13 cellular contexts compared by ENCODE assay signal in the genomic region with DNA sequence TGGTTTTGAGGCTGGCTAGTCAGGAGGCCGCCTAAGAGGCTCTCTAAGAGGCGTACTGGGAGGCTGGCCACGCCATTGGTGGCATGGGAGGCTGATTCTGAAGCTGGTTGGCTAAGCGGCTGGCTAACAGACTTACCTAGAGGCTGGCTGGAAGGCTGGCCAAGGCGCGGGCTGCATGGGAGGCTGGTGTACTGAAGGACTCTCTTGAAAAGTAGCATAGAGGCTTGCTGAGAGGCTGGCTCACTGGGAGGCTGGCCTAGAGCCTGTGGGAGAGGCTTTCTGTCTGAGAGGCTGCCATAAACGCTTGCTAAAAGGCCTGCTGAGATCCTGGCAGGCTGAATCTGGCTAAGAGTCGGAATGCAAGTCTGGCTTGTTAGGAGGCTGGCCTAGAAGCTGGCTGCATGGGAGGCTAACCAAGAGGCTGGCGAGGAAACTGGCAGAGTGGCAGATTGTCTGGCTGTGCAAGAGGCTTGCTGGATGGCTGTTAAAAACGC.
DNase-seq lines count a peak whose midpoint lies in the region; ATAC-seq and TF ChIP-seq lines count a peak whose summit lies in the region.
"Had no signal": no experiment of that assay in that cellular context is flagged by ENCODE, and none has a peak within 500 bp of the region (broad histone marks: within the 10 kb centered on the region; RNA-seq: fewer than 3 reads in every experiment).

No MANE protein-coding gene starts in this region.

- H3K27ac Mint-ChIP-seq in GM23338: no peak overlapping the region
- H3K27ac Mint-ChIP-seq: CD8-positive, alpha-beta T cell had no signal

- no peaks in the 10 kb centered on the region for H3K9me3 Mint-ChIP-seq in GM23338
- H3K9me3 Mint-ChIP-seq: CD8-positive, alpha-beta T cell had no signal

- no peaks in the 10 kb centered on the region for H3K79me1 ChIP-seq in mesendoderm (ENCODE audit: low read length)

- H3K56ac ChIP-seq in mesendoderm (ENCODE audit: low read length): no peak overlapping the region

- H3K27me3 Mint-ChIP-seq in GM23338 (ENCODE audit: insufficient read depth, low read depth, poor library complexity): peaks cover 3% of the 10 kb centered on the region

- no peak overlapping the region for H3K18ac ChIP-seq in mesendoderm (ENCODE audit: low read length)

- H3K36me3 ChIP-seq in mesendoderm (ENCODE audit: control insufficient read depth, insufficient read depth, low read length): no peaks in the 10 kb centered on the region
- H3K36me3 ChIP-seq in aorta (ENCODE audit: control insufficient read depth in 1 of 2, insufficient read depth in 2 of 2, low read length in 1 of 2): no peaks in the 10 kb centered on the region
- H3K36me3 ChIP-seq in GM23338 (ENCODE audit: insufficient read depth): no peaks in the 10 kb centered on the region

- H2BK15ac ChIP-seq in mesendoderm (replicated peaks; ENCODE audit: low read depth): no peak overlapping the region

- DNase-seq in NCI-H446 (lab: John Stamatoyannopoulos, UW) (peak; percentile 50 to 78), cerebellar cortex (ENCODE audit: low spot score) (peak; percentile 75), mesendoderm (peak; percentile 1), aorta (peak in 1 of 2 donors; percentile 63), GM23338 (ENCODE audit: low spot score) (no peak), HPDE6-E6E7 (ENCODE audit: extremely low spot score) (no peak)
- no peak for DNase-seq in activated CD4-positive, alpha-beta T cell treated with anti-CD3 and anti-CD28 coated beads for 1 hour
- DNase-seq: CD8-positive, alpha-beta T cell; NCI-H187 treated with DMSO at 0.1 percent for 48 hours; NCI-H69; NK-92 treated with Interleukin-12 subunit alpha and Interleukin-12 subunit beta, amount 100 ng/mL, for 24 hours had no signal

- H4K20me1 ChIP-seq in GM23338 (replicated peaks; ENCODE audit: insufficient read depth): no peaks in the 10 kb centered on the region

- no peak overlapping the region for H3K4me2 ChIP-seq in mesendoderm (ENCODE audit: low read length)
- no peak overlapping the region for H3K4me2 ChIP-seq in GM23338

- WGBS in mesendoderm (ENCODE audit: extremely low coverage, insufficient coverage, low lambda C conversion rate): no CpG with 5 or more reads among the region's 10 CpGs
- WGBS in aorta, 2 donors: 51 to 58% methylated on average over 10 of the region's 10 CpGs

- no peak overlapping the region for H2BK5ac ChIP-seq in mesendoderm (ENCODE audit: low read length)

- H3K9me2 ChIP-seq in GM23338 (ENCODE audit: insufficient read depth): no peaks in the 10 kb centered on the region

- H3K27ac ChIP-seq in mesendoderm (ENCODE audit: low read depth, low read length): no peak overlapping the region
- peak overlapping the region in 1 of 2 donors; percentile 49 for H3K27ac ChIP-seq in aorta (ENCODE audit: low read depth in 1 of 2, low read length in 2 of 2)
- no peak overlapping the region for H3K27ac ChIP-seq in GM23338 (ENCODE audit: low read depth)
- H3K27ac ChIP-seq: RWPE1 had no signal

- no peaks in the 10 kb centered on the region for H3K9me3 ChIP-seq in aorta (ENCODE audit: control insufficient read depth, low read length)

- TF ChIP-seq CTCF in GM23338 (conservative IDR thresholded peaks at IDR 0.05; ENCODE audit: low read depth in 2 of 2): no peak

- H3K4me3 Mint-ChIP-seq in GM23338: no peak overlapping the region
- H3K4me3 Mint-ChIP-seq: CD8-positive, alpha-beta T cell had no signal

- no peak overlapping the region for H4K8ac ChIP-seq in mesendoderm (ENCODE audit: low read depth, low read length)

- peak; percentile 79 for ATAC-seq in aorta (ENCODE audit: low FRiP score)
- ATAC-seq in GM23338: no peak
- ATAC-seq: CD8-positive, alpha-beta T cell; HepG2 had no signal

- no peak overlapping the region for H3K9ac ChIP-seq in mesendoderm (ENCODE audit: low read length)

- H3K4me1 ChIP-seq in mesendoderm (ENCODE audit: control insufficient read depth, low read depth, low read length): no peaks in the 10 kb centered on the region
- no peaks in the 10 kb centered on the region for H3K4me1 ChIP-seq in aorta (ENCODE audit: control insufficient read depth in 1 of 2, insufficient read depth in 2 of 2, low read length in 2 of 2)
- no peaks in the 10 kb centered on the region for H3K4me1 ChIP-seq in GM23338 (ENCODE audit: insufficient read depth)

- H3K27me3 ChIP-seq in mesendoderm (ENCODE audit: insufficient read depth, low read length, poor library complexity) (no peaks in the 10 kb centered on the region), aorta (ENCODE audit: control insufficient read depth in 1 of 2, insufficient read depth in 2 of 2, low read length in 1 of 2) (no peaks in the 10 kb centered on the region), GM23338 (ENCODE audit: insufficient read depth) (no peaks in the 10 kb centered on the region)

- H3K4me3 ChIP-seq in mesendoderm (ENCODE audit: low read length) (no peak overlapping the region), aorta (ENCODE audit: low read length in 2 of 2) (no peak overlapping the region), GM23338 (no peak overlapping the region)

- no peak overlapping the region for H3K4ac ChIP-seq in mesendoderm (ENCODE audit: low read depth, low read length)

- H3K79me2 ChIP-seq in mesendoderm (ENCODE audit: control insufficient read depth, insufficient read depth, low read length) (no peaks in the 10 kb centered on the region), GM23338 (replicated peaks; ENCODE audit: insufficient read depth) (no peaks in the 10 kb centered on the region)

- no peak overlapping the region for H2AK5ac ChIP-seq in mesendoderm (ENCODE audit: low read length)

- H2AFZ ChIP-seq in GM23338: no peak overlapping the region

- no peak overlapping the region for H4K5ac ChIP-seq in mesendoderm (ENCODE audit: low read length)

- H3K36me3 Mint-ChIP-seq in GM23338 (ENCODE audit: low read depth): no peaks in the 10 kb centered on the region
- H3K36me3 Mint-ChIP-seq: CD8-positive, alpha-beta T cell had no signal

- H2BK120ac ChIP-seq in mesendoderm (ENCODE audit: low read depth, low read length): no peak overlapping the region

- H3K4me1 Mint-ChIP-seq in GM23338: no peaks in the 10 kb centered on the region

- no peaks in the 10 kb centered on the region for H3F3A ChIP-seq in GM23338 (replicated peaks; ENCODE audit: low read depth)

- no peak overlapping the region for H3K23ac ChIP-seq in mesendoderm (ENCODE audit: low read length)

- intact Hi-C loops in aorta (cut with DNase I): no loop called here

TF ChIP-seq in GM23338, 12 proteins besides CTCF, POLR2A, EP300 and RAD21 (continues in another document):
- TF ChIP-seq, protein P1, sequence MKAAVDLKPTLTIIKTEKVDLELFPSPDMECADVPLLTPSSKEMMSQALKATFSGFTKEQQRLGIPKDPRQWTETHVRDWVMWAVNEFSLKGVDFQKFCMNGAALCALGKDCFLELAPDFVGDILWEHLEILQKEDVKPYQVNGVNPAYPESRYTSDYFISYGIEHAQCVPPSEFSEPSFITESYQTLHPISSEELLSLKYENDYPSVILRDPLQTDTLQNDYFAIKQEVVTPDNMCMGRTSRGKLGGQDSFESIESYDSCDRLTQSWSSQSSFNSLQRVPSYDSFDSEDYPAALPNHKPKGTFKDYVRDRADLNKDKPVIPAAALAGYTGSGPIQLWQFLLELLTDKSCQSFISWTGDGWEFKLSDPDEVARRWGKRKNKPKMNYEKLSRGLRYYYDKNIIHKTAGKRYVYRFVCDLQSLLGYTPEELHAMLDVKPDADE (IDR thresholded peaks at IDR 0.05): no peak
- TF ChIP-seq ZNF114 (CRISPR knock-in tag; IDR thresholded peaks at IDR 0.05): no peak
- TF ChIP-seq ZNF331 (CRISPR knock-in tag; IDR thresholded peaks at IDR 0.05; ENCODE audit: low read depth): no peak
- no peak for TF ChIP-seq EZH2 (IDR thresholded peaks at IDR 0.05; ENCODE audit: low read depth, unreplicated experiment)
- TF ChIP-seq EZH2phosphoT487 (IDR thresholded peaks at IDR 0.05; ENCODE audit: unreplicated experiment): no peak
- TF ChIP-seq POLR2AphosphoS5 (IDR thresholded peaks at IDR 0.05; ENCODE audit: low read depth): no peak
- no peak for TF ChIP-seq NANOG (IDR thresholded peaks at IDR 0.05; ENCODE audit: borderline replicate concordance)
- no peak for TF ChIP-seq CREB1 (CRISPR knock-in tag; IDR thresholded peaks at IDR 0.05; ENCODE audit: low read depth)
- TF ChIP-seq JUNB (IDR thresholded peaks at IDR 0.05; ENCODE audit: unreplicated experiment): no peak

Comparison
In these comparisons a context has a peak if more than half of its experiments do, and no peak if none do; other contexts are left out.
1. DNase-seq: peak in NCI-H446 (2 of 2), cerebellar cortex (single experiment) and mesendoderm (single experiment); none in GM23338 (single experiment), HPDE6-E6E7 (single experiment) and activated CD4-positive, alpha-beta T cell treated with anti-CD3 and anti-CD28 coated beads for 1 hour (single experiment).